ENCODE assay signal across 10 cellular contexts in genomic region chr9:113536483-113537226, GRCh38.
DNase-seq lines count a peak whose midpoint lies in the region; ATAC-seq and TF ChIP-seq lines count a peak whose summit lies in the region.
"Had no signal": no experiment of that assay in that cellular context is flagged by ENCODE, and none has a peak within 500 bp of the region (broad histone marks: within the 10 kb centered on the region; RNA-seq: fewer than 3 reads in every experiment).

No MANE protein-coding gene starts in this region.

- ATAC-seq in GM18907 (IDR thresholded peaks at IDR 0.05; ENCODE audit: unreplicated experiment) (no peak), HG03095 (IDR thresholded peaks at IDR 0.05; ENCODE audit: unreplicated experiment) (no peak)

- DNase-seq in MV-4-11 (lab: John Stamatoyannopoulos, UW) (peak; percentile 40), coronary artery (ENCODE audit: low spot score) (peak; percentile 85), islet precursor cell (peak; percentile 80), retina (peak; percentile 77), NCI-H1694 treated with DMSO at 0.1 percent for 48 hours (lab: John Stamatoyannopoulos, UW) (no peak), OCI-M1 (lab: John Stamatoyannopoulos, UW) (no peak)
- DNase-seq: NCI-H526 treated with DMSO at 0.1 percent for 48 hours; stimulated activated CD4-positive, alpha-beta T cell treated with anti-CD3 and anti-CD28 coated beads, Interleukin-15, amount 100 ng/mL, for 24 hours had no signal

- peak overlapping the region; percentile 74 to 82 for H3K27ac ChIP-seq in coronary artery

- H3K4me3 ChIP-seq in coronary artery = no peak overlapping the region

- no peak for TF ChIP-seq CTCF in coronary artery (IDR thresholded peaks at IDR 0.05)

Comparison
In these comparisons a context has a peak if more than half of its experiments do, and no peak if none do; other contexts are left out.
1. DNase-seq: peak in MV-4-11 (single experiment), coronary artery (single experiment), islet precursor cell (single experiment) and retina (single experiment); none in NCI-H1694 treated with DMSO at 0.1 percent for 48 hours (single experiment) and OCI-M1 (single experiment).